Comparison of ENCODE assay signal across 2 cellular contexts in the genomic region with DNA sequence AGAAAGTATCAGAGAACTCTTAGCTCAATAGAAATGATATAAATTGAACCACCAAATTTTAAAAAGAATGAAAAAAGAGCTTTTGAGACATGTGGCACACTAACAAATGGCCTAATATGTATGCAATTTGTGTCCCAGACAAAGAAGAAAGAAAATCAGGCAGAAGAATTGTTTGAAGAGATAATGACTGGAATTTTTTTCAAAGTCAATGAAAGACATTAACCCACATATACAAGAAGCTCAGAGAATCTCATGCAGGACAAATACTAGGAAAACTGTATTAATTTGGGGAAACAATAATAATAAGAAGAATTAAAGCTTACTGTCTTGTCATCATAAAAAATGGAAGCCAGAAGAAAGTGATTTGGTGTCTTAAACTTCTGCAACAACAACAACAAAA.
TF ChIP-seq lines count a peak whose summit lies in the region.

No MANE protein-coding gene starts in this region.

TF ChIP-seq in HEK293, 187 proteins besides CTCF, POLR2A, EP300 and RAD21 (continued from another document):
- TF ChIP-seq ZNF558 (tag by site-specific recombination; IDR thresholded peaks at IDR 0.05) (peak; percentile 99), YY2 (tag by site-specific recombination; IDR thresholded peaks at IDR 0.05) (no peak)

TF ChIP-seq in K562, 482 proteins besides CTCF, POLR2A, EP300 and RAD21 (continued from another document):
- TF ChIP-seq FOXK2 (conservative IDR thresholded peaks at IDR 0.05 in 1 of 2, IDR thresholded peaks at IDR 0.05 in 1 of 2; ENCODE audit: low read depth in 2 of 2) (no peak), POLR2B (IDR thresholded peaks at IDR 0.05; ENCODE audit: low read depth, partially characterized antibody) (no peak), ZNF316 (IDR thresholded peaks at IDR 0.05) (0 out of 2 replicates have a peak, but pooled peaks have one; percentile 9), PRMT5 (CRISPR knock-in tag; IDR thresholded peaks at IDR 0.05) (no peak)
